8 cellular contexts compared by ENCODE assay signal in the genomic region with DNA sequence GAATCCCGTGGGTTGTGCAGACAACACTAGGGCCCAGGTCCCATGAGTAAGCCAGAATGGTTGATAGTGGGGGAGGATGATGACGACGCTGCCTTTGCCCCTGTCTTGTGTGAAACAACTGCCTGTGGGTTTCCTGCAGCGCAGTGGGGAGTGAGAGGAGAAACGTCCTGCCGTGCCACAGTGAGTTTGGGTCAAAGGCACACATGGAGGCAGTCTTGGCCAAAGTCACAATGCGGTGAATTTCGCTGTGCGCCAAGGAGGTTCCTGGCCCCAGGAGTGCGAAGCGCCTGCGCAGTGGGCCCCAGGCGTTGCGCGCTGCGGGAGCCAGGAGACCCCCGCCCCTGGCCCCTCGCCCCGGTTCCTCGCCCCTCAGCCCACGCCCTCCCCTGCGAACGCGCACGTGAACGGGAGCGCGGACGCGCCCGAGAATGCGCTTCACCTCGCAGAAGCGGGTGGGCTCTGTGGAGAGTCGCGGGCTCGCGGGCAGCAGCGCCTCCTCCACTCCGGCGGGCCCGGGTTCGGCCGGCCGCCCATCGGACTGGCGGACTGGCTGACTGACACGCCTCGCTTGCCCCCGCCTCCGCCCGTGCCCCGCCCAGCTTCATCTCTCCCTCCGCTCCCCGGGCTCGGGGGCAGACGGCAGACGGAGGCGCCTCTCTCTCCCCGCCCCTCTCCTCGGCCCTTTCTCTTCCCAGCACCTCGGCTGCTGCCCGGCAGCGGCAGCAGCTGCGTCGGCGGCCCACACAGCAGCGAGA. TPM values are rescaled to one million over a fixed set of nuclear protein-coding genes. Genes with fewer than 3 reads are reported as not detected.
A peak's percentile ranks its signal among the peaks of the same experiment; 100 is the strongest.
DNase-seq lines count a peak whose midpoint lies in the region; ATAC-seq and TF ChIP-seq lines count a peak whose summit lies in the region.

A gene (plus strand): TSS at position 635 of the 755 bp plus-strand sequence. CDS start 144 bp downstream, outside the sequence.

- no peak for ATAC-seq in GM21737 (IDR thresholded peaks at IDR 0.05; ENCODE audit: unreplicated experiment)

- POLR2A ChIA-PET in MCF 10A (lab: Yijun Ruan, JAX) (no interaction called here), RWPE1 (lab: Yijun Ruan, JAX; ENCODE audit: low non-redundant PET) (no interaction called here)

- H3K4me1 Mint-ChIP-seq in MCF 10A (ENCODE audit: insufficient read depth, unreplicated experiment), result no peaks in the 10 kb centered on the region

- DNase-seq in GM13977 (ENCODE audit: low spot score), result peak; percentile 29
- peak; percentile 55 for DNase-seq in SK-MEL-5 (ENCODE audit: low read depth, low spot score)
- no peak for DNase-seq in MCF 10A (ENCODE audit: unreplicated experiment)
- DNase-seq in inferior parietal cortex (ENCODE audit: extremely low spot score), result peak; percentile 2
- peak; percentile 9 to 44 (median 15) for DNase-seq in stimulated activated CD4-positive, alpha-beta T cell treated with anti-CD3 and anti-CD28 coated beads, Interleukin-12 subunit alpha, Interleukin-12 subunit beta, amount 100 ng/mL, for 48 hours (ENCODE audit: low read depth in 2 of 3, low spot score in 1 of 3)
- no peak for DNase-seq in RWPE1 (ENCODE audit: low spot score)
- no peak for DNase-seq in OCI-M1 (lab: John Stamatoyannopoulos, UW)

- no TSS peak for BruUV-seq in MCF 10A (replicated peaks; lab: Mats Ljungman, UMichigan)

- H3K9me3 Mint-ChIP-seq in MCF 10A (ENCODE audit: unreplicated experiment), result peaks cover 8% of the 10 kb centered on the region

- H3K27ac ChIP-seq in RWPE1, result no peak within 1 kb of the TSS

- H3K27me3 Mint-ChIP-seq in MCF 10A (ENCODE audit: insufficient read depth, unreplicated experiment), result peaks cover 30% of the 10 kb centered on the region

- no peak within 1 kb of the TSS for H3K27ac Mint-ChIP-seq in MCF 10A (ENCODE audit: low read depth, unreplicated experiment)

- H3K36me3 Mint-ChIP-seq in MCF 10A (ENCODE audit: insufficient read depth, unreplicated experiment), result no peaks in the 10 kb centered on the region

- TF ChIP-seq CTCF in GM13977 (IDR thresholded peaks at IDR 0.05; ENCODE audit: extremely low read depth, insufficient read depth, missing control alignments) (no peak), MCF 10A (IDR thresholded peaks at IDR 0.05; ENCODE audit: unreplicated experiment) (no peak), RWPE1 (conservative IDR thresholded peaks at IDR 0.05; ENCODE audit: low read depth) (no peak)

- in situ Hi-C loops in GM13977 (cut with MboI; ENCODE audit: low pct_unique_long_range_greater_than_20kb, low sequenced_read_pairs, unreplicated experiment), result no loop called here
- in situ Hi-C loops in SK-MEL-5 (cut with HindIII; ENCODE audit: low pct_unique_long_range_greater_than_20kb, low sequenced_read_pairs), result no loop called here

- intact Hi-C loops in MCF 10A (cut with micrococcal nuclease), result no loop called here

- peak within 1 kb of the TSS; percentile 31 for H3K4me3 Mint-ChIP-seq in MCF 10A (ENCODE audit: unreplicated experiment)

- CTCF ChIA-PET in MCF 10A (lab: Yijun Ruan, JAX), result no interaction called here
- CTCF ChIA-PET in RWPE1 (lab: Yijun Ruan, JAX), result no interaction called here

RNA-seq across cellular contexts. Expression of the gene that starts here (rescaled TPM):
- 1.9 and 2.0 TPM in 2 replicates for total RNA-seq in SK-MEL-5 (2014; rRNA removed; shearing (Covaris generic))
- polyA plus RNA-seq in SK-MEL-5 (2015; cell fraction: cytosol; rRNA removed), result 1.4 and 2.7 TPM in 2 replicates
- 0.74 TPM in 1 of 2 replicates, not detected in the other for polyA plus RNA-seq in SK-MEL-5 (2015; cell fraction: nucleus; rRNA removed)
- total RNA-seq in MCF 10A (2022), result not detected in 2 replicates

Comparison
In these comparisons a context has a peak if more than half of its experiments do, and no peak if none do; other contexts are left out.
1. DNase-seq: peak in GM13977 (single experiment), SK-MEL-5 (single experiment), inferior parietal cortex (single experiment) and stimulated activated CD4-positive, alpha-beta T cell treated with anti-CD3 and anti-CD28 coated beads, Interleukin-12 subunit alpha, Interleukin-12 subunit beta, amount 100 ng/mL, for 48 hours (3 of 3); none in MCF 10A (single experiment), RWPE1 (single experiment) and OCI-M1 (single experiment).